Comparison of ENCODE assay signal across 22 cellular contexts in the genomic region with DNA sequence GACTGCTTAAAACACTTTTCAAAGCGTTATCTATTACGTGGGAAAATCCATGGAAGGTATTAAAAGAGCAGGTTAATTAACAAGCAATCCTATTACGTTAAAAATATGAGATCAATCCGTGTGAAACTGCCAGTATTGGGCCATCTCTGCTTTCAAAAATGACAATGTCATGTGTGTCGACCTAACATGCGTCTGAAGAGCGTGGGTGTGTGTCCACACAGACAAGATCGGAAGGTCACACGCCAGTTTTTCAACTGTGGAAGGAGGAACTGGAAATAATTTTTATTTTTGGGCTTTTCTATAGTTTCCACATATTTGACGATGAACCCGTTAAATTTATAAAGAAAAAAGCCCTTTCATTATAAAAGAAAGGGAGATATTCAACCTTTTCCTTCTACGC. TPM values are rescaled to one million over a fixed set of nuclear protein-coding genes. Genes with fewer than 3 reads are reported as not detected.
DNase-seq lines count a peak whose midpoint lies in the region; ATAC-seq, FAIRE-seq and TF ChIP-seq lines count a peak whose summit lies in the region.
"Had no signal": no experiment of that assay in that cellular context is flagged by ENCODE, and none has a peak within 500 bp of the region (broad histone marks: within the 10 kb centered on the region; RNA-seq: fewer than 3 reads in every experiment).

No MANE protein-coding gene starts in this region.

- no peak overlapping the region for H4K8ac ChIP-seq in trophoblast cell (ENCODE audit: low read depth, low read length)

- H3K4me1 Mint-ChIP-seq in central memory CD8-positive, alpha-beta T cell = peaks cover 42% of the 10 kb centered on the region
- H3K4me1 Mint-ChIP-seq in mesothelial cell of epicardium = peaks cover 34% of the 10 kb centered on the region

- H3K27me3 ChIP-seq in Panc1 (ENCODE audit: control insufficient read depth, insufficient read depth, low read length) (no peaks in the 10 kb centered on the region), trophoblast cell (ENCODE audit: insufficient read depth, low read length) (no peaks in the 10 kb centered on the region), small intestine (ENCODE audit: control insufficient read depth in 2 of 2, insufficient read depth in 2 of 2, low read length in 2 of 2) (no peaks in the 10 kb centered on the region)

- H3K4me2 ChIP-seq in trophoblast cell (ENCODE audit: low read length) = no peak overlapping the region

- H3K4me1 ChIP-seq in Panc1 (ENCODE audit: control insufficient read depth, insufficient read depth, low read length) = peaks cover 43% of the 10 kb centered on the region
- H3K4me1 ChIP-seq in trophoblast cell (ENCODE audit: control insufficient read depth in 1 of 2, insufficient read depth in 2 of 2, low read length in 2 of 2) = peaks cover 48 to 55% of the 10 kb centered on the region in 2 experiments
- H3K4me1 ChIP-seq in small intestine (ENCODE audit: control insufficient read depth in 2 of 2, insufficient read depth in 1 of 2, low read depth in 1 of 2, low read length in 1 of 2) = peaks cover 0 to 11% of the 10 kb centered on the region in 2 donors

- no peaks in the 10 kb centered on the region for H3K9me3 Mint-ChIP-seq in central memory CD8-positive, alpha-beta T cell
- H3K9me3 Mint-ChIP-seq in mesothelial cell of epicardium = no peaks in the 10 kb centered on the region
- H3K9me3 Mint-ChIP-seq: CD4-positive, alpha-beta T cell; CD8-positive, alpha-beta memory T cell; H9; HFFc6 had no signal

- H3K4me3 ChIP-seq in Panc1 (ENCODE audit: low read depth in 2 of 2, low read length in 2 of 2) (no peak overlapping the region), trophoblast cell (ENCODE audit: low read depth, low read length) (no peak overlapping the region), small intestine (ENCODE audit: low read depth in 1 of 2, low read length in 2 of 2) (no peak overlapping the region)
- H3K4me3 ChIP-seq: GM12878, GM23248 had no signal

- H2AK5ac ChIP-seq in trophoblast cell (ENCODE audit: low read length) = no peak overlapping the region

- peaks cover 33% of the 10 kb centered on the region for H3K36me3 Mint-ChIP-seq in central memory CD8-positive, alpha-beta T cell (ENCODE audit: insufficient read depth)
- H3K36me3 Mint-ChIP-seq in mesothelial cell of epicardium = peaks cover 3% of the 10 kb centered on the region

- H4K12ac ChIP-seq in trophoblast cell (ENCODE audit: low read depth, low read length) = no peak overlapping the region

- WGBS in trophoblast cell (ENCODE audit: extremely low coverage, insufficient coverage, insufficient read length) = no CpG with 5 or more reads among the region's 12 CpGs
- 89 to 92% (median 90%) methylated on average over 12 of the region's 12 CpGs for WGBS in small intestine, 3 donors

- in situ Hi-C loops in Panc1 (cut with HindIII; ENCODE audit: low pct_unique_long_range_greater_than_20kb, low sequenced_read_pairs) = no loop called here

- H3K36me3 ChIP-seq in Panc1 (ENCODE audit: control insufficient read depth, insufficient read depth, low read length) (peaks cover 2% of the 10 kb centered on the region; the same call in 1 of the 2 replicates), trophoblast cell (ENCODE audit: control insufficient read depth in 1 of 2, insufficient read depth in 2 of 2, low read length in 2 of 2) (peaks cover 37 to 38% of the 10 kb centered on the region in 2 experiments), small intestine (ENCODE audit: control insufficient read depth in 2 of 2, insufficient read depth in 2 of 2, low read length in 2 of 2) (no peaks in the 10 kb centered on the region)

- H3K9ac ChIP-seq in trophoblast cell (ENCODE audit: low read length) = no peak overlapping the region
- H3K9ac ChIP-seq: GM23248 had no signal

- H3K27ac Mint-ChIP-seq in central memory CD8-positive, alpha-beta T cell (ENCODE audit: low read depth) = peak overlapping the region; percentile 32
- no peak overlapping the region for H3K27ac Mint-ChIP-seq in mesothelial cell of epicardium
- H3K27ac Mint-ChIP-seq: CD4-positive, alpha-beta T cell; H9; HFFc6 had no signal

- peaks cover 20% of the 10 kb centered on the region for H3K79me2 ChIP-seq in trophoblast cell (ENCODE audit: control insufficient read depth, insufficient read depth, low read length, poor library complexity)

- intact Hi-C loops in Panc1 (cut with micrococcal nuclease; ENCODE audit: unreplicated experiment) = no loop called here

- peak overlapping the region; percentile 48 for H3K4ac ChIP-seq in trophoblast cell (ENCODE audit: low read depth, low read length)

- H3K27me3 Mint-ChIP-seq in central memory CD8-positive, alpha-beta T cell = no peaks in the 10 kb centered on the region
- H3K27me3 Mint-ChIP-seq in mesothelial cell of epicardium (ENCODE audit: low read depth) = no peaks in the 10 kb centered on the region
- H3K27me3 Mint-ChIP-seq: CD4-positive, alpha-beta T cell; CD8-positive, alpha-beta memory T cell had no signal

- peak overlapping the region; percentile 87 for H2BK12ac ChIP-seq in trophoblast cell (ENCODE audit: low read length)

- no peak overlapping the region for H3K27ac ChIP-seq in Panc1 (ENCODE audit: low read length)
- peak overlapping the region; percentile 53 for H3K27ac ChIP-seq in trophoblast cell (ENCODE audit: low read depth, low read length)
- H3K27ac ChIP-seq in small intestine (ENCODE audit: low read depth in 1 of 2, low read length in 1 of 2) = no peak overlapping the region
- H3K27ac ChIP-seq: C4-2B, GM23248 had no signal

- no peak for FAIRE-seq in small intestine (lab: Jason Lieb, UNC)
- FAIRE-seq: D721Med, GM12878, GM19239, H1 had no signal

- H3K4me3 Mint-ChIP-seq in central memory CD8-positive, alpha-beta T cell = no peak overlapping the region
- no peak overlapping the region for H3K4me3 Mint-ChIP-seq in mesothelial cell of epicardium
- H3K4me3 Mint-ChIP-seq: CD4-positive, alpha-beta T cell; CD8-positive, alpha-beta memory T cell; H9; HFFc6 had no signal

- peak overlapping the region; percentile 76 for H2BK5ac ChIP-seq in trophoblast cell (ENCODE audit: low read depth, low read length, poor library complexity)

- peak overlapping the region; percentile 78 for H4K91ac ChIP-seq in trophoblast cell (ENCODE audit: low read depth, low read length)

- BruUV-seq in Panc1 (replicated peaks; lab: Mats Ljungman, UMichigan) = TSS peak; percentile 44

- no peak overlapping the region for H3K18ac ChIP-seq in trophoblast cell (ENCODE audit: low read length)

- H3K9me3 ChIP-seq in Panc1 (ENCODE audit: control insufficient read depth, insufficient read depth, low read depth, low read length) (no peaks in the 10 kb centered on the region), trophoblast cell (ENCODE audit: insufficient read depth, low read depth, low read length) (no peaks in the 10 kb centered on the region), small intestine (ENCODE audit: control insufficient read depth, low read depth) (no peaks in the 10 kb centered on the region)

- TF ChIP-seq CTCF in Panc1 (IDR thresholded peaks at IDR 0.05) = no peak
- TF ChIP-seq CTCF in mesothelial cell of epicardium (IDR thresholded peaks at IDR 0.05; ENCODE audit: unreplicated experiment) = no peak

- CTCF ChIA-PET in Panc1 (lab: Charles Lee) = no interaction called here

- H3K14ac ChIP-seq in trophoblast cell (ENCODE audit: low read length) = peak overlapping the region; percentile 78

- no peak for ATAC-seq in Panc1
- ATAC-seq in central memory CD8-positive, alpha-beta T cell (replicated peaks; ENCODE audit: extremely low read depth, poor library complexity, severe bottlenecking) = no peak
- ATAC-seq: GM12878 had no signal

- no peak overlapping the region for H2AFZ ChIP-seq in trophoblast cell (ENCODE audit: insufficient read depth, low read length, poor library complexity)
- H2AFZ ChIP-seq: GM23248 had no signal

- DNase-seq in CD1c-positive myeloid dendritic cell (ENCODE audit: extremely low spot score) = peak; percentile 68
- no peak for DNase-seq in Panc1 (ENCODE audit: low read depth, low spot score)
- no peak for DNase-seq in central memory CD8-positive, alpha-beta T cell (ENCODE audit: low spot score in 2 of 2)
- no peak for DNase-seq in trophoblast cell
- no peak for DNase-seq in small intestine
- DNase-seq in HK-2 (ENCODE audit: unreplicated experiment) = no peak
- DNase-seq in mesothelial cell of epicardium (ENCODE audit: low spot score in 2 of 2, unreplicated experiment in 2 of 2) = no peak
- no peak for DNase-seq in H4 (ENCODE audit: low spot score)
- DNase-seq: CD4-positive, alpha-beta T cell; CD8-positive, alpha-beta memory T cell; DMS 273 treated with DMSO at 0.1 percent for 48 hours; DMS79; EL; GDM1; GM23248; H9; HFFc6 had no signal

- H3K23ac ChIP-seq in trophoblast cell (ENCODE audit: low read length) = no peak overlapping the region

- H3K79me1 ChIP-seq in trophoblast cell (ENCODE audit: low read length) = peaks cover 48% of the 10 kb centered on the region

- POLR2A ChIA-PET in Panc1 (lab: Charles Lee) = no interaction called here

- peak overlapping the region; percentile 83 for H2BK120ac ChIP-seq in trophoblast cell (ENCODE audit: insufficient read depth, low read length, poor library complexity)

RNA-seq across cellular contexts. Expression of a gene that starts 17.6 kb away (rescaled TPM):
- total RNA-seq in Panc1 (2021; ENCODE audit: unreplicated experiment) (21.7 TPM), mesothelial cell of epicardium (10.7 to 11.5 TPM (median 11.5 TPM) in 3 replicates)
- 41.3 TPM for polyA plus RNA-seq in Panc1 (2012; ENCODE audit: insufficient read length)
- 34.2 and 35.7 TPM in 2 replicates for polyA plus RNA-seq in trophoblast cell (2013)
- 1 to 10 TPM in 1 of 3 donors, under 1 TPM in 2; 0.22 to 6.3 (median 0.81) TPM for polyA plus RNA-seq in small intestine
- total RNA-seq in H4 (2014; rRNA removed; shearing (Covaris generic)) = 2.5 and 3.3 TPM in 2 replicates

RNA-seq across cellular contexts. Expression of a gene that starts 36.5 kb away (rescaled TPM):
- 59.4 TPM for total RNA-seq in Panc1 (2021; ENCODE audit: unreplicated experiment)
- 53.4 TPM for polyA plus RNA-seq in Panc1 (2012; ENCODE audit: insufficient read length)
- polyA plus RNA-seq in trophoblast cell (2013) = 18.2 and 19.5 TPM in 2 replicates
- polyA plus RNA-seq in small intestine = 1 to 10 TPM in 2 of 3 donors, under 1 TPM in 1; 0.22 to 3.5 (median 1.4) TPM
- total RNA-seq in mesothelial cell of epicardium = 7.8 to 10.4 TPM (median 9.1 TPM) in 3 replicates
- 3.5 and 4.4 TPM in 2 replicates for total RNA-seq in H4 (2014; rRNA removed; shearing (Covaris generic))
